ENCODE assay signal across 16 cellular contexts in the genomic region with DNA sequence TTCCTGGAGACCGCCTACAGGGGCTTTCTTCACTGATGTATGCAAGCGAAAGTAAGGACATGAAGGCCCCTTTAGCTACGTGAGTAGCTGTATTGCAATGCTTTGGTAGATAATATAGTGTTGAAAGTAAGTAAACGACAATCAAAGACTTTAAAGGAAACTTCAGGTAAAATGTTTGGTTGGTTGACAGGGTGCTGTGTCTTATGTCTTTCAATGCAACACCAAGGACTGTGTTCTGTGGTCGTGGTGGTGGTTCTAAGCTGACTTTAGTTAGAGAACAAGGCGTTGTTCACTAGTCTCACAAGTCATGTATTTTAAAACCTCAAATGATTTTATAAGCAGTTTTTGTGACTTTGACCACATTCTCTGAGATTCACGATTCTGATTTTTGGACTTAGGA. TPM values are rescaled to one million over a fixed set of nuclear protein-coding genes. Genes with fewer than 3 reads are reported as not detected.
DNase-seq lines count a peak whose midpoint lies in the region; ATAC-seq and TF ChIP-seq lines count a peak whose summit lies in the region.
"Had no signal": no experiment of that assay in that cellular context is flagged by ENCODE, and none has a peak within 500 bp of the region (broad histone marks: within the 10 kb centered on the region; RNA-seq: fewer than 3 reads in every experiment).

No MANE protein-coding gene starts in this region.

- no peak overlapping the region for H3K4me2 ChIP-seq in GM23338

- no peaks in the 10 kb centered on the region for H3K27me3 Mint-ChIP-seq in GM23338 (ENCODE audit: insufficient read depth, low read depth, poor library complexity)
- H3K27me3 Mint-ChIP-seq in activated naive CD8-positive, alpha-beta T cell treated with anti-CD3 and anti-CD28 coated beads, Interleukin-2, amount 50 U/mL, for 24 hours, result no peaks in the 10 kb centered on the region

- H2AFZ ChIP-seq in GM23338, result no peak overlapping the region

- no peak for ATAC-seq in GM23338
- ATAC-seq in activated naive CD8-positive, alpha-beta T cell treated with anti-CD3 and anti-CD28 coated beads, Interleukin-2, amount 50 U/mL, for 24 hours, result peak; percentile 38
- peak; percentile 46 for ATAC-seq in stimulated activated effector memory CD8-positive, alpha-beta T cell treated with anti-CD3 and anti-CD28 coated beads, Interleukin-12 subunit alpha, Interleukin-12 subunit beta, amount 100 ng/mL, for 72 hours
- ATAC-seq in HG03432 (IDR thresholded peaks at IDR 0.05; ENCODE audit: unreplicated experiment), result no peak
- ATAC-seq: PC-3 had no signal

- no peak overlapping the region for H3K4me3 Mint-ChIP-seq in GM23338
- H3K4me3 Mint-ChIP-seq in activated naive CD8-positive, alpha-beta T cell treated with anti-CD3 and anti-CD28 coated beads, Interleukin-2, amount 50 U/mL, for 24 hours, result peak overlapping the region; percentile 47
- peak overlapping the region; percentile 17 for H3K4me3 Mint-ChIP-seq in stimulated activated effector memory CD8-positive, alpha-beta T cell treated with anti-CD3 and anti-CD28 coated beads, Interleukin-12 subunit alpha, Interleukin-12 subunit beta, amount 100 ng/mL, for 72 hours
- H3K4me3 Mint-ChIP-seq: HFFc6 had no signal

- peaks cover 3% of the 10 kb centered on the region; the same call in 1 of the 2 replicates for H3K79me2 ChIP-seq in GM23338 (replicated peaks; ENCODE audit: insufficient read depth)

- peaks cover 11% of the 10 kb centered on the region for H3K4me1 Mint-ChIP-seq in GM23338
- H3K4me1 Mint-ChIP-seq in activated naive CD8-positive, alpha-beta T cell treated with anti-CD3 and anti-CD28 coated beads, Interleukin-2, amount 50 U/mL, for 24 hours, result peaks cover 63% of the 10 kb centered on the region
- H3K4me1 Mint-ChIP-seq in stimulated activated effector memory CD8-positive, alpha-beta T cell treated with anti-CD3 and anti-CD28 coated beads, Interleukin-12 subunit alpha, Interleukin-12 subunit beta, amount 100 ng/mL, for 72 hours, result peaks cover 37% of the 10 kb centered on the region

- H4K20me1 ChIP-seq in GM23338 (replicated peaks; ENCODE audit: insufficient read depth), result peaks cover 6% of the 10 kb centered on the region; the same call in 1 of the 2 replicates

- no peak overlapping the region for H3K27ac Mint-ChIP-seq in GM23338
- peak overlapping the region; percentile 81 for H3K27ac Mint-ChIP-seq in activated naive CD8-positive, alpha-beta T cell treated with anti-CD3 and anti-CD28 coated beads, Interleukin-2, amount 50 U/mL, for 24 hours
- H3K27ac Mint-ChIP-seq in stimulated activated effector memory CD8-positive, alpha-beta T cell treated with anti-CD3 and anti-CD28 coated beads, Interleukin-12 subunit alpha, Interleukin-12 subunit beta, amount 100 ng/mL, for 72 hours, result peak overlapping the region; percentile 39
- H3K27ac Mint-ChIP-seq: HFFc6 had no signal

- no peaks in the 10 kb centered on the region for H3K9me2 ChIP-seq in GM23338 (ENCODE audit: insufficient read depth)

- no peaks in the 10 kb centered on the region for H3K9me3 Mint-ChIP-seq in GM23338
- no peaks in the 10 kb centered on the region for H3K9me3 Mint-ChIP-seq in activated naive CD8-positive, alpha-beta T cell treated with anti-CD3 and anti-CD28 coated beads, Interleukin-2, amount 50 U/mL, for 24 hours
- H3K9me3 Mint-ChIP-seq in stimulated activated effector memory CD8-positive, alpha-beta T cell treated with anti-CD3 and anti-CD28 coated beads, Interleukin-12 subunit alpha, Interleukin-12 subunit beta, amount 100 ng/mL, for 72 hours, result no peaks in the 10 kb centered on the region
- H3K9me3 Mint-ChIP-seq: HFFc6 had no signal

- H3K27ac ChIP-seq in GM23338 (ENCODE audit: low read depth), result peak overlapping the region; percentile 56; the same call in 1 of the 2 replicates
- H3K27ac ChIP-seq in caudate nucleus (ENCODE audit: low read depth, low read length), result no peak overlapping the region

- H3K36me3 ChIP-seq in GM23338 (ENCODE audit: insufficient read depth), result peaks cover 27% of the 10 kb centered on the region
- H3K36me3 ChIP-seq: MG63 had no signal

- H3K36me3 Mint-ChIP-seq in GM23338 (ENCODE audit: low read depth), result peaks cover 8% of the 10 kb centered on the region; the same call in 1 of the 3 replicates
- peaks cover 43% of the 10 kb centered on the region for H3K36me3 Mint-ChIP-seq in activated naive CD8-positive, alpha-beta T cell treated with anti-CD3 and anti-CD28 coated beads, Interleukin-2, amount 50 U/mL, for 24 hours (ENCODE audit: low read depth)
- peaks cover 77% of the 10 kb centered on the region for H3K36me3 Mint-ChIP-seq in stimulated activated effector memory CD8-positive, alpha-beta T cell treated with anti-CD3 and anti-CD28 coated beads, Interleukin-12 subunit alpha, Interleukin-12 subunit beta, amount 100 ng/mL, for 72 hours

- 0 out of 2 replicates have a peak, but pooled peaks cover 7% of the 10 kb centered on the region for H3K4me1 ChIP-seq in GM23338 (ENCODE audit: insufficient read depth)

- no peaks in the 10 kb centered on the region for H3K27me3 ChIP-seq in GM23338 (ENCODE audit: insufficient read depth)
- H3K27me3 ChIP-seq: MG63 had no signal

- peak; percentile 12 for DNase-seq in activated gamma-delta T cell treated with Interleukin-2 at 50 U/mL for 16 hours
- no peak for DNase-seq in activated gamma-delta T cell (lab: John Stamatoyannopoulos, UW)
- no peak for DNase-seq in GM23338 (ENCODE audit: low spot score)
- DNase-seq in activated naive CD8-positive, alpha-beta T cell treated with anti-CD3 and anti-CD28 coated beads, Interleukin-2, amount 50 U/mL, for 24 hours, result no peak
- DNase-seq in stimulated activated effector memory CD8-positive, alpha-beta T cell treated with anti-CD3 and anti-CD28 coated beads, Interleukin-12 subunit alpha, Interleukin-12 subunit beta, amount 100 ng/mL, for 72 hours (ENCODE audit: low spot score in 2 of 2), result no peak
- DNase-seq in mesenteric fat pad (ENCODE audit: low spot score), result no peak
- DNase-seq in caudate nucleus (lab: John Stamatoyannopoulos, UW), result no peak
- DNase-seq: ACHN, HFFc6, MG63, NCI-H1105, NCI-H1694 treated with DMSO at 0.1 percent for 48 hours, NCI-H446, NCI-H748 treated with DMSO at 0.1 percent for 48 hours, PC-3 had no signal

- TF ChIP-seq CTCF in GM23338 (conservative IDR thresholded peaks at IDR 0.05; ENCODE audit: low read depth in 2 of 2), result no peak

- 0 out of 2 replicates have a peak, but pooled peaks cover 4% of the 10 kb centered on the region for H3F3A ChIP-seq in GM23338 (replicated peaks; ENCODE audit: low read depth)

- H3K4me3 ChIP-seq in GM23338, result no peak overlapping the region
- H3K4me3 ChIP-seq: MG63 had no signal

TF ChIP-seq in GM23338, 12 proteins besides CTCF, POLR2A, EP300 and RAD21 (continues in another document):
- TF ChIP-seq CREB1 (CRISPR knock-in tag; IDR thresholded peaks at IDR 0.05; ENCODE audit: low read depth) (no peak), EZH2phosphoT487 (IDR thresholded peaks at IDR 0.05; ENCODE audit: unreplicated experiment) (no peak), POLR2AphosphoS5 (IDR thresholded peaks at IDR 0.05; ENCODE audit: low read depth) (no peak)

RNA-seq across cellular contexts. Expression of a gene that starts 58.0 kb away (rescaled TPM):
- total RNA-seq in GM23338 (2014; rRNA removed; shearing (Covaris generic)), result 34.6 and 48.4 TPM in 2 replicates
- 20.2 and 24.0 TPM in 2 replicates for polyA plus RNA-seq in GM23338 (2016; fragmentation: Nextera tagmentation; extraction: Ambion mirVana)
- total RNA-seq in mesenteric fat pad, result 3.1 TPM

Comparison
In these comparisons a context has a peak if more than half of its experiments do, and no peak if none do; other contexts are left out.
1. ATAC-seq: peak in activated naive CD8-positive, alpha-beta T cell treated with anti-CD3 and anti-CD28 coated beads, Interleukin-2, amount 50 U/mL, for 24 hours (single experiment) and stimulated activated effector memory CD8-positive, alpha-beta T cell treated with anti-CD3 and anti-CD28 coated beads, Interleukin-12 subunit alpha, Interleukin-12 subunit beta, amount 100 ng/mL, for 72 hours (single experiment); none in GM23338 (single experiment) and HG03432 (single experiment).